Comparison of ENCODE assay signal across 8 cellular contexts in the genomic region with DNA sequence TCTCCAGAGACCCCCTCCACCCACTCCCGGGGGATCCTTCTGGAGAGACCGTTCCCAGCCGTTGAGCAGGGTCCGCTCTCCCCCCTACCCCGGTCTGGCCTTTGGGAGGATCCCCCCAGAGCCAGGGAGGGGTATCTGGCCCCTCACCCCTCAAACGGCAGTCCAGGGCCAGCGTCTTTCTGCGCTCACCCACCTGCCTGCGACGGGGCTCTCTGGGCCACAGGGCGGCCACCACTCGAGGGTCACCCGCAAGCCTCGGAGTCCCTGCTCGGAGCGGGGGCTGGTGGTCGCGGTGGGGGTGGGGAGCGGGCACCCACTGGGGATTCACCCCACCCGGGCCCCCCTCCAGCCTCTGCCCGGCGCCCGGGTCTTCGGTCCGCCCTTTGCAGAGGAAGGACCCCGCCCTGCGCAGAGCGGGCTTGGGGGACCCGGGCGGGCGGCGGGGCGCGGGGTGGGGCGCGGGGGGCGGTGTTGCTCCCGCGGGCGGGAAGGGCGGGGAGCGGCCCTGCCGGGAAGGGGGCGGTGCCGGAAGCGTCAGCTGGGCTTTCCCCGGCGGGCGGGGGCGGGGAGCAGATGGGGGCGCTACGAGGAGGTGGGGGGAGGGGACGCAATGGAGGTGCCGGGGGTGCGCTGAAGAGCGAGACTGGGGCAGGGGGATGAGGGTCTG. TPM values are rescaled to one million over a fixed set of nuclear protein-coding genes. Genes with fewer than 3 reads are reported as not detected.
A peak's percentile ranks its signal among the peaks of the same experiment; 100 is the strongest.
DNase-seq lines count a peak whose midpoint lies in the region; ATAC-seq and TF ChIP-seq lines count a peak whose summit lies in the region.

No MANE protein-coding gene starts in this region.

- no peaks in the 10 kb centered on the region for H3K36me3 ChIP-seq in esophagus muscularis mucosa

- peak overlapping the region; percentile 57 to 69 (median 62) for H3K4me3 ChIP-seq in esophagus muscularis mucosa

- H3K36me3 Mint-ChIP-seq in naive B cell: no peaks in the 10 kb centered on the region

- no peaks in the 10 kb centered on the region for H3K9me3 ChIP-seq in esophagus muscularis mucosa

- no peak for TF ChIP-seq CTCF in esophagus muscularis mucosa (IDR thresholded peaks at IDR 0.05)

- H3K4me1 Mint-ChIP-seq in naive B cell: peaks cover 25 to 52% (median 46%) of the 10 kb centered on the region in 3 donors
- H3K4me1 Mint-ChIP-seq in stimulated activated naive CD8-positive, alpha-beta T cell treated with anti-CD3 and anti-CD28 coated beads, Interleukin-15, amount 100 ng/mL, for 72 hours: peaks cover 72% of the 10 kb centered on the region

- H3K4me3 Mint-ChIP-seq in naive B cell: peak overlapping the region; percentile 67 to 90 (median 83)
- H3K4me3 Mint-ChIP-seq in stimulated activated naive CD8-positive, alpha-beta T cell treated with anti-CD3 and anti-CD28 coated beads, Interleukin-15, amount 100 ng/mL, for 72 hours: peak overlapping the region; percentile 81 to 87

- peaks cover 0 to 5% (median 0%) of the 10 kb centered on the region in 7 donors for H3K9me3 Mint-ChIP-seq in naive B cell
- H3K9me3 Mint-ChIP-seq in stimulated activated naive CD8-positive, alpha-beta T cell treated with anti-CD3 and anti-CD28 coated beads, Interleukin-15, amount 100 ng/mL, for 72 hours: no peaks in the 10 kb centered on the region

- no peak for TF ChIP-seq EP300 in esophagus muscularis mucosa (IDR thresholded peaks at IDR 0.05)

- DNase-seq in EH (ENCODE audit: low read depth) (peak; percentile 67), NCI-H2227 (lab: John Stamatoyannopoulos, UW; ENCODE audit: unreplicated experiment) (peak; percentile 76), esophagus muscularis mucosa (ENCODE audit: extremely low spot score) (peak; percentile 94), naive B cell (peak; percentile 85), HuH-7.5 (ENCODE audit: low spot score) (no peak)
- peak; percentile 92 for DNase-seq in activated CD8-positive, alpha-beta memory T cell treated with anti-CD3 and anti-CD28 coated beads, Interleukin-2, amount 50 U/mL, for 4 hours
- DNase-seq in stimulated activated naive CD8-positive, alpha-beta T cell treated with anti-CD3 and anti-CD28 coated beads, Interleukin-15, amount 100 ng/mL, for 72 hours: peak; percentile 75 to 90

- H3K27me3 ChIP-seq in esophagus muscularis mucosa: no peaks in the 10 kb centered on the region

- H3K27ac ChIP-seq in esophagus muscularis mucosa (replicated peaks in 1 of 4): peak overlapping the region; percentile 88 to 98 (median 93)

- peak overlapping the region in 4 of 6 donors; percentile 68 to 99 (median 95) for H3K27ac Mint-ChIP-seq in naive B cell
- peak overlapping the region; percentile 19 to 80 for H3K27ac Mint-ChIP-seq in stimulated activated naive CD8-positive, alpha-beta T cell treated with anti-CD3 and anti-CD28 coated beads, Interleukin-15, amount 100 ng/mL, for 72 hours

- WGBS in esophagus muscularis mucosa: no CpG with 5 or more reads among the region's 56 CpGs

- H3K27me3 Mint-ChIP-seq in naive B cell: no peaks in the 10 kb centered on the region
- H3K27me3 Mint-ChIP-seq in stimulated activated naive CD8-positive, alpha-beta T cell treated with anti-CD3 and anti-CD28 coated beads, Interleukin-15, amount 100 ng/mL, for 72 hours: no peaks in the 10 kb centered on the region

- no peak for TF ChIP-seq POLR2A in esophagus muscularis mucosa (IDR thresholded peaks at IDR 0.05; ENCODE audit: low read depth)

- intact Hi-C loops in esophagus muscularis mucosa (cut with DNase I): loop anchor here (5.0 kb wide), 3 partner anchors 37 to 247 kb away; no protein-coding TSS in a partner anchor

- ATAC-seq in naive B cell (ENCODE audit: low read depth in 2 of 2) (peak; percentile 10 to 20), GM18861 (IDR thresholded peaks at IDR 0.05; ENCODE audit: unreplicated experiment) (no peak)
- peak; percentile 16 for ATAC-seq in stimulated activated naive CD8-positive, alpha-beta T cell treated with anti-CD3 and anti-CD28 coated beads, Interleukin-15, amount 100 ng/mL, for 72 hours

- peaks cover 70 to 83% (median 74%) of the 10 kb centered on the region in 4 donors for H3K4me1 ChIP-seq in esophagus muscularis mucosa

RNA-seq across cellular contexts. Expression of a gene that starts 16.6 kb away (rescaled TPM):
- 10 to 100 TPM; 32.0 to 38.2 (median 34.2) TPM for total RNA-seq in esophagus muscularis mucosa
- polyA plus RNA-seq in naive B cell (ENCODE audit: low read depth in 6 of 6): 10 to 100 TPM; 21.9 to 33.8 (median 28.0) TPM

RNA-seq across cellular contexts. Expression of a gene that starts 16.8 kb away (rescaled TPM):
- total RNA-seq in esophagus muscularis mucosa: 10 to 100 TPM; 17.7 to 28.0 (median 23.8) TPM
- polyA plus RNA-seq in naive B cell (ENCODE audit: low read depth in 6 of 6): 10 to 100 TPM; 10.1 to 17.5 (median 13.0) TPM

RNA-seq across cellular contexts. Expression of a gene that starts 25.5 kb away (rescaled TPM):
- total RNA-seq in esophagus muscularis mucosa: 100 to 1,000 TPM in 1 of 4 donors, 10 to 100 TPM in 3; 36.1 to 106 (median 56.5) TPM
- 10 to 100 TPM; 46.7 to 60.7 (median 55.0) TPM for polyA plus RNA-seq in naive B cell (ENCODE audit: low read depth in 6 of 6)
